Comparison of ENCODE assay signal across 25 cellular contexts in the genomic region with DNA sequence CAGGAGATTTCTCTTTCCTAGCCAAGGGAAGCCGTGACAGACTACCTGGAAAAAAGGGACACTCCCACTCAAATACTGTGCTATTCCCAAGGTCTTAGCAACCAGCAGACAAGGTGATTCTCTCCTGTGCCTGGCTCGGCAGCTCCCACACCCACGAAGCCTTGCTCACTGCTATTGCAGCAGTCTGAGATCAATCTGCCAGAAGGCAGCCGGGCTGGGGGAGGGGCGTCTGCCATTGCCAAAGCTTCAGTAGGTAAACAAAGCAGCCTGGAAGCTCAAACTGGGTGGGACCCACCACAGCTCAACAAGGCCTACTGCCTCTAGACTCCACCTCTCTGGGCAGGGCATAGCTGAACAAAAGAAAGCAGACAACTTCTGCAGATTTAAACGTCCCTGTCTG.
"Had no signal": no experiment of that assay in that cellular context is flagged by ENCODE, and none has a peak within 500 bp of the region (broad histone marks: within the 10 kb centered on the region; RNA-seq: fewer than 3 reads in every experiment).

No MANE protein-coding gene starts in this region.

- FAIRE-seq: TTC549 had no signal

- H3K27ac ChIP-seq: hepatocyte, left ventricle myocardium inferior, testis, vagina had no signal

- H3K27me3 ChIP-seq: hepatocyte, testis, vagina had no signal

- H3K4me3 ChIP-seq: hepatocyte, left ventricle myocardium inferior, testis, vagina had no signal

- H3K4me1 ChIP-seq: left ventricle myocardium inferior, testis, vagina had no signal

- DNase-seq: activated B cell treated with CpG ODN at 0.5 μM for 24 hours; activated CD4-positive, alpha-beta T cell treated with anti-CD3 and anti-CD28 coated beads for 36 hours; activated CD4-positive, alpha-beta T cell treated with anti-CD3 and anti-CD28 coated beads, Interleukin-2, amount 50 U/mL, for 4 hours; activated CD8-positive, alpha-beta memory T cell treated with anti-CD3 and anti-CD28 coated beads for 24 hours; activated CD8-positive, alpha-beta memory T cell treated with anti-CD3 and anti-CD28 coated beads, Interleukin-2, amount 50 U/mL, for 4 hours; activated T-cell treated with anti-CD3 and anti-CD28 coated beads, Interleukin-2, amount 50 U/mL, for 24 hours; aorta; dermis blood vessel endothelial cell; effector CD8-positive, alpha-beta T cell; foreskin melanocyte; immature natural killer cell; kidney glomerular epithelial cell; left ventricle myocardium inferior; natural killer cell; retina; stimulated activated CD4-positive, alpha-beta T cell treated with anti-CD3 and anti-CD28 coated beads, Interleukin-2, amount 100 ng/mL, for 48 hours; stimulated activated CD8-positive, alpha-beta memory T cell treated with anti-CD3 and anti-CD28 coated beads, Interleukin-4, amount 100 ng/mL, for 48 hours; stimulated activated naive B cell treated with anti-CD40 and anti-IgM and Interleukin-4, amounts not matched to agents 10 μg/mL and 1 μg/mL and 100 μg/mL, for 72 hours; testis had no signal

- H3K36me3 ChIP-seq: left ventricle myocardium inferior, vagina had no signal

- H3K9me3 ChIP-seq: testis, vagina had no signal

- ATAC-seq: activated CD4-positive, alpha-beta T cell treated with anti-CD3 and anti-CD28 coated beads for 36 hours; activated naive CD4-positive, alpha-beta T cell treated with anti-CD3 and anti-CD28 coated beads, Interleukin-2, amount 50 U/mL, for 72 hours; activated T-helper 17 cell treated with anti-CD3 and anti-CD28 coated beads, Interleukin-2, amount 50 U/mL, for 72 hours; esophagus mucosa; natural killer cell; stimulated activated naive B cell treated with anti-CD40 and anti-IgM and Interleukin-4, amounts not matched to agents 10 μg/mL and 1 μg/mL and 100 μg/mL, for 72 hours had no signal
